ENCODE assay signal across 1 cellular context in the genomic region with DNA sequence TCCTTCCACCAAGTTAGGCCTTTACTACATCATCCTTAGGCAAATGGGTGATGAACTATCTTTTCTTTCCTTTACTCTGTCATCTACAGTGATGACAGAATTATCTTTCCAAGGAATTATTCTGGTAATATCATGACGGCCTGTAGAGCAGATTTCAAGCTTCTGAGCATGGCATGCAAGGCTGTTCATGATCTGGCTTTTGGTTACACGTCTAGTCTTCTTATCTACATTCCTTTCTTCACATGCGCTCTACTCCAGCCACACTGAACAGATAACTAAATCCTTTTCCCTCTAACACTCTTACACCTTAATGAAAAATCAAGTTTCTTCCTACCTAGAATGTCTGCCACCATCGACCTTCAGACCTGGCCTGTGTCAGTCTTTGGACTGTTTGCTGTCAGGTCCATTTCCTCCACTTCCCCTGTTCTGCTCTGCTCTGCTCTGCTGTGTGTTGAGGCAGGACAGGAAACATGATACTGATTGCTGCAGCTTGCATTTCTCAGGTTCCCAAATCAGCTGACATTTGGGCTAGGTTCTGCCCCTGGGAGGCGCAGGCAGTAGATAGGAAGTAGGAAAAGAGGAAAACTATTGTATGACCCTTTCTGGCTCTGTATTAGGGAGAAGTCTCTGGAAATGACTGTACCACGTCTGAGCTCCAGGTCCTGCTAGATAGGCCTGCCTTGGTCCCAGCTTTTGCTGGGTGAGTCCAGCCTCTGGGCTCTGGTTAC.
TF ChIP-seq lines count a peak whose summit lies in the region.

No MANE protein-coding gene starts in this region.

TF ChIP-seq in endothelial cell of umbilical vein, 7 proteins besides CTCF, POLR2A, EP300 and RAD21:
- no peak for TF ChIP-seq JUN (IDR thresholded peaks at IDR 0.05; ENCODE audit: borderline replicate concordance, insufficient read depth, insufficient read length, low read depth)
- TF ChIP-seq FOS (IDR thresholded peaks at IDR 0.05; ENCODE audit: borderline replicate concordance, insufficient read depth, low read length): no peak
- no peak for TF ChIP-seq GATA2 (IDR thresholded peaks at IDR 0.05; ENCODE audit: insufficient read depth, insufficient read length, low read depth, low read length)
- no peak for TF ChIP-seq EZH2 (IDR thresholded peaks at IDR 0.05; ENCODE audit: borderline replicate concordance, low read depth, low read length, severe bottlenecking)
- TF ChIP-seq, protein P1, sequence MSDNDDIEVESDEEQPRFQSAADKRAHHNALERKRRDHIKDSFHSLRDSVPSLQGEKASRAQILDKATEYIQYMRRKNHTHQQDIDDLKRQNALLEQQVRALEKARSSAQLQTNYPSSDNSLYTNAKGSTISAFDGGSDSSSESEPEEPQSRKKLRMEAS (IDR thresholded peaks at IDR 0.05; ENCODE audit: insufficient read depth, insufficient read length): no peak
- no peak for TF ChIP-seq MYC (IDR thresholded peaks at IDR 0.05; ENCODE audit: low read depth, low read length)
- no peak for TF ChIP-seq POLR2AphosphoS5 (IDR thresholded peaks at IDR 0.05; ENCODE audit: insufficient read depth, low read depth, low read length)
